Comparison of ENCODE assay signal across 2 cellular contexts in genomic region chr7:64348713-64349210, GRCh38. TPM values are rescaled to one million over a fixed set of nuclear protein-coding genes. Genes with fewer than 3 reads are reported as not detected.
"Had no signal": no experiment of that assay in that cellular context is flagged by ENCODE, and none has a peak within 500 bp of the region (broad histone marks: within the 10 kb centered on the region; RNA-seq: fewer than 3 reads in every experiment).

No MANE protein-coding gene starts in this region.

RNA-seq across cellular contexts. Expression of gene ZNF736, which starts 35.0 kb away (rescaled TPM):
- total RNA-seq: mesothelial cell of epicardium, neural crest cell had no signal
